Comparison of ENCODE assay signal across 15 cellular contexts in the genomic region with DNA sequence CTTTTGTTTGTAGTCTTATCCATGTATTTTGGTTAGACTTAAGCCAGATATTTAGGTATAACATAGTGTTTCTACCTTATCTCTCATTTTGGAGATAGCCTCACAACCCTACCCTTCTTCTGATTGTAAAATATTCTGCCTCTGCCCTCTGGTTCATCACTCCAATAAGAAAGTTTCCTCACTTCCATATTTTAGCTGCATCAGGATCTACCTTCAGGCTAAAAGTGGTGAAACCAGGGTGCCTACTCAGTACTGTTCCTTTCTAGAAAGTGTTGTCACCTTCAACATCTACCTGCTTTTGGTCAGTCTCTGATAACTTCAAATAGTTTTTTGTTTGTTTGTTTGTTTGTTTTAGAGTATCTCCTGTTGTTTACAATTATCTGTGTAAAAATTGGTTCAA.
DNase-seq lines count a peak whose midpoint lies in the region; ATAC-seq, FAIRE-seq and TF ChIP-seq lines count a peak whose summit lies in the region.
"Had no signal": no experiment of that assay in that cellular context is flagged by ENCODE, and none has a peak within 500 bp of the region (broad histone marks: within the 10 kb centered on the region; RNA-seq: fewer than 3 reads in every experiment).

No MANE protein-coding gene starts in this region.

- H3K4me2 ChIP-seq in astrocyte (ENCODE audit: low read length), result no peak overlapping the region
- H3K4me2 ChIP-seq: BLaER1 treated with 17β-estradiol and CSF1 and Interleukin-3, amounts not matched to agents 10 nM and 100 nM; GM23338 had no signal

- intact Hi-C loops in heart left ventricle (cut with DNase I), result loop anchor here in 1 of 10 donors (5.0 kb wide), 1 partner anchor 51 kb away; no protein-coding TSS in a partner anchor
- intact Hi-C loops in left cardiac atrium (cut with DNase I), result no loop called here

- H3K4me3 ChIP-seq in heart left ventricle (peak overlapping the region; percentile 7 to 55 (median 44)), astrocyte (ENCODE audit: insufficient read depth, low read depth, low read length) (no peak overlapping the region), mesodermal cell (ENCODE audit: extremely low read depth, insufficient read depth, low read length, poor library complexity, severe bottlenecking) (no peak overlapping the region)
- H3K4me3 ChIP-seq: BLaER1 treated with 17β-estradiol and CSF1 and Interleukin-3, amounts not matched to agents 10 nM and 100 nM; GM23338 had no signal

- ATAC-seq in heart left ventricle (peak in 2 of 4 donors; percentile 18 to 53), left cardiac atrium (no peak)
- ATAC-seq: CD8-positive, alpha-beta T cell; GM23338 had no signal

- H2AFZ ChIP-seq in astrocyte (ENCODE audit: low read depth, low read length), result no peak overlapping the region
- H2AFZ ChIP-seq: GM23338 had no signal

- no peaks in the 10 kb centered on the region for H3K9me3 ChIP-seq in heart left ventricle
- no peaks in the 10 kb centered on the region for H3K9me3 ChIP-seq in astrocyte (ENCODE audit: insufficient read depth, low read depth, low read length)
- no peaks in the 10 kb centered on the region for H3K9me3 ChIP-seq in mesodermal cell (ENCODE audit: control insufficient read depth, low read length)
- H3K9me3 ChIP-seq: BLaER1 treated with 17β-estradiol and CSF1 and Interleukin-3, amounts not matched to agents 10 nM and 100 nM had no signal

- H3K4me1 Mint-ChIP-seq in astrocyte (ENCODE audit: low read depth, unreplicated experiment), result peaks cover 52% of the 10 kb centered on the region
- H3K4me1 Mint-ChIP-seq: B cell had no signal

- no peak for DNase-seq in heart left ventricle
- no peak for DNase-seq in left cardiac atrium
- DNase-seq in astrocyte (ENCODE audit: low read depth), result no peak
- no peak for DNase-seq in substantia nigra (lab: John Stamatoyannopoulos, UW)
- no peak for DNase-seq in NCI-H187 treated with DMSO at 0.1 percent for 48 hours (lab: John Stamatoyannopoulos, UW)
- DNase-seq: Calu3; CD8-positive, alpha-beta T cell; DMS79 treated with DMSO at 0.1 percent for 48 hours; GF-D8; HCEC 1CT had no signal

- TF ChIP-seq CTCF in heart left ventricle (IDR thresholded peaks at IDR 0.05) (no peak), astrocyte (IDR thresholded peaks at IDR 0.05; ENCODE audit: insufficient read depth, low read depth, low read length) (no peak)

- H3K27ac ChIP-seq in heart left ventricle (peak overlapping the region in 11 of 12 donors; percentile 15 to 83 (median 73)), astrocyte (ENCODE audit: low read depth, low read length) (no peak overlapping the region), mesodermal cell (ENCODE audit: low read depth, low read length, severe bottlenecking) (peak overlapping the region; percentile 7), substantia nigra (ENCODE audit: low read depth, low read length, poor library complexity, severe bottlenecking) (no peak overlapping the region)
- H3K27ac ChIP-seq: BLaER1 treated with 17β-estradiol and CSF1 and Interleukin-3, amounts not matched to agents 10 nM and 100 nM; HL-60 had no signal

- no peaks in the 10 kb centered on the region for H3K79me2 ChIP-seq in astrocyte (ENCODE audit: insufficient read depth, low read length)

- H3K36me3 Mint-ChIP-seq in astrocyte (ENCODE audit: low read depth, unreplicated experiment), result no peaks in the 10 kb centered on the region
- H3K36me3 Mint-ChIP-seq: CD8-positive, alpha-beta T cell had no signal

- no peaks in the 10 kb centered on the region for H3K4me1 ChIP-seq in heart left ventricle
- no peaks in the 10 kb centered on the region for H3K4me1 ChIP-seq in astrocyte (ENCODE audit: insufficient read depth, low read length)
- peaks cover 27% of the 10 kb centered on the region for H3K4me1 ChIP-seq in mesodermal cell (ENCODE audit: control insufficient read depth, insufficient read depth, low read length, poor library complexity, severe bottlenecking)

- H3K27ac Mint-ChIP-seq in astrocyte (ENCODE audit: unreplicated experiment), result peak overlapping the region; percentile 64
- H3K27ac Mint-ChIP-seq: B cell; CD8-positive, alpha-beta T cell; GM23338 had no signal

- H3K4me3 Mint-ChIP-seq in astrocyte (ENCODE audit: unreplicated experiment), result no peak overlapping the region
- H3K4me3 Mint-ChIP-seq: B cell; CD8-positive, alpha-beta T cell; GM23338 had no signal

- no peaks in the 10 kb centered on the region for H3K9me3 Mint-ChIP-seq in astrocyte (ENCODE audit: unreplicated experiment)
- H3K9me3 Mint-ChIP-seq: CD8-positive, alpha-beta T cell; GM23338 had no signal

- no peak for FAIRE-seq in astrocyte (lab: Jason Lieb, UNC)

- no peaks in the 10 kb centered on the region for H3K27me3 ChIP-seq in heart left ventricle
- no peaks in the 10 kb centered on the region for H3K27me3 ChIP-seq in astrocyte (ENCODE audit: insufficient read depth, low read length)
- H3K27me3 ChIP-seq: BLaER1 treated with 17β-estradiol and CSF1 and Interleukin-3, amounts not matched to agents 10 nM and 100 nM had no signal

- H4K20me1 ChIP-seq in astrocyte (ENCODE audit: insufficient read depth, low read length), result no peaks in the 10 kb centered on the region
- H4K20me1 ChIP-seq: BLaER1 treated with 17β-estradiol and CSF1 and Interleukin-3, amounts not matched to agents 10 nM and 100 nM had no signal

- no peak for TF ChIP-seq POLR2A in heart left ventricle (IDR thresholded peaks at IDR 0.05)

- H3K36me3 ChIP-seq in heart left ventricle, result no peaks in the 10 kb centered on the region
- no peaks in the 10 kb centered on the region for H3K36me3 ChIP-seq in astrocyte (ENCODE audit: insufficient read depth, low read length)
- no peaks in the 10 kb centered on the region for H3K36me3 ChIP-seq in mesodermal cell (ENCODE audit: control insufficient read depth, insufficient read depth, low read length)
- H3K36me3 ChIP-seq: BLaER1 treated with 17β-estradiol and CSF1 and Interleukin-3, amounts not matched to agents 10 nM and 100 nM had no signal

- no peaks in the 10 kb centered on the region for H3K27me3 Mint-ChIP-seq in astrocyte (ENCODE audit: low read depth, unreplicated experiment)
- H3K27me3 Mint-ChIP-seq: B cell had no signal

- H3K9ac ChIP-seq in astrocyte (ENCODE audit: low read length), result no peak overlapping the region
- H3K9ac ChIP-seq: BLaER1 treated with 17β-estradiol and CSF1 and Interleukin-3, amounts not matched to agents 10 nM and 100 nM had no signal

Comparison
In these comparisons a context has a peak if more than half of its experiments do, and no peak if none do; other contexts are left out.
1. H3K27ac ChIP-seq: peak in heart left ventricle (11 of 12) and mesodermal cell (single experiment); none in astrocyte (single experiment) and substantia nigra (single experiment).
2. H3K4me3 ChIP-seq: peak in heart left ventricle (12 of 12); none in astrocyte (single experiment) and mesodermal cell (single experiment).